In the genomic region with DNA sequence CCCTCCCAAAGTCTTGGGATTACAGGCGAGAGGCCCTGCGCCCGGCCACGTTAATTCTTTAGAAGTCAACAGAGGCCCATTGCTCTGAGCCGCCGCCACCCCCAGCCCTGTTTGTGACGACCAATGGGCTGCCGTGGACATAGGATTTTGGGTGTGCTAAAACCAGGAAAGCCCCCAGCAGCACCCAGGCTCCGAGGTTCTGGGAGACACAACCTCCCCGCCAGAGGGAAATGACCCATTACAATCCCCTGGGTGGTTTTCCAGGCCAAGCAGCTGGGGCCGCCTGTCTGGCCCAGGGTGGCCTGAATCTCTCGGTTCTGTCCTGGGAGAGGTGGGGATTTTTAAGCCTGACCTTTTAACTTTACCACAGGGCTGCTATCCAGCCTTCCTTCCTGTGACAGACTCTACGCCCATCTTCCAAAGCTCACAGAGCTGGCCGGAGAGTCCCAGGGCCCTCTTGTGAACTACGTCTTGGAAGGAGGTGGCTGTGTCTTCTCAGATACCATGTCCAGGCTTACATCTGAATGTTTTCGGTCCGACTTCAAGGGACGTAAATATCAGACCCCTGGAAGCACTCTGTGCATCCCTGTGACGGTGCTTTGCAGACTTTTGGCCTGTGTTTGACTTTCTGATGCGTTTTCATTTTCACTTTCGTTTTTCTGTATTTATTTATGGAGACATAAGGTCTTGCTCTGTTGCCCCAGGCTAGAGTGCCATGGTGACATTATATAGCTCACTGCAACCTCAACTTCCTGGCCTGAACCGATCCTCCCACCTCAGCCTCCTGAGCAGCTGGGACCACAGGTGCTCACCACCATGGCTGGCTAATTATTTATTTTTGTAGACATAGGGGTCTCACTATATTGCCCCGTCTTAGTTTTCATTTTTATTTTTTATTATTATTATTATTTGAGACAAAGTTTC, we compare ENCODE assay signal across 8 cellular contexts. TPM values are rescaled to one million over a fixed set of nuclear protein-coding genes. Genes with fewer than 3 reads are reported as not detected.
DNase-seq lines count a peak whose midpoint lies in the region; ATAC-seq and FAIRE-seq lines count a peak whose summit lies in the region.

No MANE protein-coding gene starts in this region.

- POLR2A ChIA-PET in activated CD4-positive, alpha-beta T cell treated with anti-CD3 and anti-CD28 coated beads, Interleukin-2, amount 10 ng/mL, durations not matched to agents 7 days and 5 days (lab: Charles Lee), result no interaction called here
- POLR2A ChIA-PET in activated CD4-positive, alpha-beta memory T cell treated with anti-CD3 and anti-CD28 coated beads for 36 hours (lab: Charles Lee), result no interaction called here

- intact Hi-C loops in activated CD4-positive, alpha-beta memory T cell treated with anti-CD3 and anti-CD28 coated beads for 36 hours (cut with micrococcal nuclease), result no loop called here

- H3K27me3 ChIP-seq in rectal smooth muscle tissue (ENCODE audit: control insufficient read depth, insufficient read depth, low read length), result no peaks in the 10 kb centered on the region

- H3K27me3 Mint-ChIP-seq in activated CD4-positive, alpha-beta T cell treated with anti-CD3 and anti-CD28 coated beads, Interleukin-2, amount 10 ng/mL, durations not matched to agents 7 days and 5 days, result no peaks in the 10 kb centered on the region
- no peaks in the 10 kb centered on the region for H3K27me3 Mint-ChIP-seq in activated CD4-positive, alpha-beta memory T cell treated with anti-CD3 and anti-CD28 coated beads for 36 hours

- peak; percentile 58 for DNase-seq in activated CD4-positive, alpha-beta T cell treated with anti-CD3 and anti-CD28 coated beads, Interleukin-2, amount 10 ng/mL, durations not matched to agents 7 days and 5 days
- no peak for DNase-seq in activated CD4-positive, alpha-beta T cell treated with anti-CD3 and anti-CD28 coated beads, Interleukin-2, amount 50 U/mL, for 48 hours
- DNase-seq in activated CD4-positive, alpha-beta memory T cell treated with anti-CD3 and anti-CD28 coated beads for 36 hours, result peak; percentile 47
- DNase-seq in caudate nucleus (lab: John Stamatoyannopoulos, UW) (no peak), urothelium cell line (ENCODE audit: low spot score) (no peak), glomerular visceral epithelial cell (ENCODE audit: extremely low spot score) (no peak)

- H3K36me3 ChIP-seq in rectal smooth muscle tissue (ENCODE audit: control insufficient read depth, insufficient read depth, low read length), result no peaks in the 10 kb centered on the region

- peak overlapping the region; percentile 21 for H3K4me3 ChIP-seq in rectal smooth muscle tissue (ENCODE audit: low read length)

- no peak overlapping the region for H3K9ac ChIP-seq in rectal smooth muscle tissue (ENCODE audit: low read length)

- peak; percentile 51 for ATAC-seq in HG03025 (IDR thresholded peaks at IDR 0.05; ENCODE audit: low FRiP score, unreplicated experiment)

- peak overlapping the region; percentile 13 for H3K27ac Mint-ChIP-seq in activated CD4-positive, alpha-beta T cell treated with anti-CD3 and anti-CD28 coated beads, Interleukin-2, amount 10 ng/mL, durations not matched to agents 7 days and 5 days
- peak overlapping the region; percentile 77 for H3K27ac Mint-ChIP-seq in activated CD4-positive, alpha-beta memory T cell treated with anti-CD3 and anti-CD28 coated beads for 36 hours

- peaks cover 43% of the 10 kb centered on the region for H3K4me1 Mint-ChIP-seq in activated CD4-positive, alpha-beta T cell treated with anti-CD3 and anti-CD28 coated beads, Interleukin-2, amount 10 ng/mL, durations not matched to agents 7 days and 5 days
- H3K4me1 Mint-ChIP-seq in activated CD4-positive, alpha-beta memory T cell treated with anti-CD3 and anti-CD28 coated beads for 36 hours (ENCODE audit: low read depth), result peaks cover 27% of the 10 kb centered on the region

- no peak overlapping the region for H3K27ac ChIP-seq in rectal smooth muscle tissue (ENCODE audit: low read depth, low read length)
- no peak overlapping the region for H3K27ac ChIP-seq in caudate nucleus (ENCODE audit: low read depth, low read length)

- H3K36me3 Mint-ChIP-seq in activated CD4-positive, alpha-beta T cell treated with anti-CD3 and anti-CD28 coated beads, Interleukin-2, amount 10 ng/mL, durations not matched to agents 7 days and 5 days (ENCODE audit: low read depth), result peaks cover 39% of the 10 kb centered on the region
- H3K36me3 Mint-ChIP-seq in activated CD4-positive, alpha-beta memory T cell treated with anti-CD3 and anti-CD28 coated beads for 36 hours, result peaks cover 11% of the 10 kb centered on the region

- no peaks in the 10 kb centered on the region for H3K4me1 ChIP-seq in rectal smooth muscle tissue (ENCODE audit: control insufficient read depth, insufficient read depth, low read length)

- CTCF ChIA-PET in activated CD4-positive, alpha-beta T cell treated with anti-CD3 and anti-CD28 coated beads, Interleukin-2, amount 10 ng/mL, durations not matched to agents 7 days and 5 days (lab: Charles Lee), result no interaction called here
- CTCF ChIA-PET in activated CD4-positive, alpha-beta memory T cell treated with anti-CD3 and anti-CD28 coated beads for 36 hours (lab: Charles Lee), result no interaction called here

- no peaks in the 10 kb centered on the region for H3K9me3 Mint-ChIP-seq in activated CD4-positive, alpha-beta T cell treated with anti-CD3 and anti-CD28 coated beads, Interleukin-2, amount 10 ng/mL, durations not matched to agents 7 days and 5 days
- no peaks in the 10 kb centered on the region for H3K9me3 Mint-ChIP-seq in activated CD4-positive, alpha-beta memory T cell treated with anti-CD3 and anti-CD28 coated beads for 36 hours

- no peak for FAIRE-seq in urothelium cell line (lab: Jason Lieb, UNC)

- no peak overlapping the region for H3K4me3 Mint-ChIP-seq in activated CD4-positive, alpha-beta T cell treated with anti-CD3 and anti-CD28 coated beads, Interleukin-2, amount 10 ng/mL, durations not matched to agents 7 days and 5 days
- peak overlapping the region; percentile 16 for H3K4me3 Mint-ChIP-seq in activated CD4-positive, alpha-beta memory T cell treated with anti-CD3 and anti-CD28 coated beads for 36 hours

RNA-seq across cellular contexts. Expression of a gene that starts 36.0 kb away (rescaled TPM):
- total RNA-seq in activated CD4-positive, alpha-beta T cell treated with anti-CD3 and anti-CD28 coated beads, Interleukin-2, amount 10 ng/mL, durations not matched to agents 7 days and 5 days, result 100 to 1,000 TPM in 1 of 2 experiments, 10 to 100 TPM in 1; 99.1 to 107 TPM
- 10 to 100 TPM; 30.2 to 32.7 TPM for total RNA-seq in activated CD4-positive, alpha-beta memory T cell treated with anti-CD3 and anti-CD28 coated beads for 36 hours

RNA-seq across cellular contexts. Expression of a gene that starts 48.3 kb away (rescaled TPM):
- 10 to 100 TPM; 30.7 to 33.9 TPM for total RNA-seq in activated CD4-positive, alpha-beta T cell treated with anti-CD3 and anti-CD28 coated beads, Interleukin-2, amount 10 ng/mL, durations not matched to agents 7 days and 5 days
- 10 to 100 TPM; 65.2 to 67.4 TPM for total RNA-seq in activated CD4-positive, alpha-beta memory T cell treated with anti-CD3 and anti-CD28 coated beads for 36 hours

Comparison
In these comparisons a context has a peak if more than half of its experiments do, and no peak if none do; other contexts are left out.
1. DNase-seq: peak in activated CD4-positive, alpha-beta T cell treated with anti-CD3 and anti-CD28 coated beads, Interleukin-2, amount 10 ng/mL, durations not matched to agents 7 days and 5 days (single experiment) and activated CD4-positive, alpha-beta memory T cell treated with anti-CD3 and anti-CD28 coated beads for 36 hours (single experiment); none in activated CD4-positive, alpha-beta T cell treated with anti-CD3 and anti-CD28 coated beads, Interleukin-2, amount 50 U/mL, for 48 hours (0 of 2), caudate nucleus (0 of 61), urothelium cell line (single experiment) and glomerular visceral epithelial cell (single experiment).